Comparison of ENCODE assay signal across 22 cellular contexts in genomic region chr17:57549468-57549867, GRCh38.
A peak's percentile ranks its signal among the peaks of the same experiment; 100 is the strongest.
DNase-seq lines count a peak whose midpoint lies in the region; ATAC-seq and TF ChIP-seq lines count a peak whose summit lies in the region.
"Had no signal": no experiment of that assay in that cellular context is flagged by ENCODE, and none has a peak within 500 bp of the region (broad histone marks: within the 10 kb centered on the region; RNA-seq: fewer than 3 reads in every experiment).

No MANE protein-coding gene starts in this region.

- ATAC-seq in GM18858 (IDR thresholded peaks at IDR 0.05; ENCODE audit: unreplicated experiment): no peak
- ATAC-seq in HG02840 (IDR thresholded peaks at IDR 0.05; ENCODE audit: low FRiP score, unreplicated experiment): no peak
- ATAC-seq: stimulated activated effector memory CD8-positive, alpha-beta T cell treated with anti-CD3 and anti-CD28 coated beads, Interleukin-12 subunit alpha, Interleukin-12 subunit beta, amount 100 ng/mL, for 72 hours had no signal

- peaks cover 19% of the 10 kb centered on the region for H3K79me1 ChIP-seq in mesenchymal stem cell (replicated peaks; ENCODE audit: low read length, poor library complexity, severe bottlenecking)

- no peak overlapping the region for H2AFZ ChIP-seq in mesenchymal stem cell (ENCODE audit: low read depth, low read length)
- H2AFZ ChIP-seq: GM23248 had no signal

- no peak overlapping the region for H3K4me2 ChIP-seq in mesenchymal stem cell (ENCODE audit: low read length, poor library complexity, severe bottlenecking)

- H3K4ac ChIP-seq in mesenchymal stem cell (ENCODE audit: low read depth in 1 of 2, low read length in 2 of 2): peak overlapping the region in 1 of 2 experiments; percentile 13

- POLR2A ChIA-PET in HEK293 (lab: Yijun Ruan, JAX): no interaction called here

- H3K23ac ChIP-seq in mesenchymal stem cell (ENCODE audit: low read length in 2 of 2): no peak overlapping the region

- H3K18ac ChIP-seq in mesenchymal stem cell (ENCODE audit: low read depth in 1 of 2, low read length in 2 of 2): peak overlapping the region; percentile 1 to 14

- no peak overlapping the region for H2BK5ac ChIP-seq in mesenchymal stem cell (ENCODE audit: low read depth, low read length, poor library complexity, severe bottlenecking)

- DNase-seq in WERI-Rb-1 (no peak), mesenchymal stem cell (no peak), testis (no peak), mesenteric fat pad (ENCODE audit: low spot score) (no peak)
- DNase-seq: activated CD4-positive, alpha-beta T cell treated with anti-CD3 and anti-CD28 coated beads, Interleukin-2, amount 10 ng/mL, durations not matched to agents 24 days and 14 days; activated CD8-positive, alpha-beta memory T cell treated with anti-CD3 and anti-CD28 coated beads, Interleukin-2, amount 50 U/mL, for 4 hours; activated naive CD8-positive, alpha-beta T cell treated with anti-CD3 and anti-CD28 coated beads for 36 hours; CD8-positive, alpha-beta memory T cell; DMS153; GDM1; GM23248; head of caudate nucleus; NCI-H1436; NCI-H524; ovary had no signal

- no peak overlapping the region for H2BK120ac ChIP-seq in mesenchymal stem cell (ENCODE audit: low read depth, low read length)

- peak overlapping the region; percentile 12 for H4K91ac ChIP-seq in mesenchymal stem cell (ENCODE audit: low read length)

- H4K8ac ChIP-seq in mesenchymal stem cell (ENCODE audit: low read length): peak overlapping the region; percentile 83

- H3K27ac ChIP-seq in HEK293 (ENCODE audit: extremely low read depth, low read depth, low read length) (peak overlapping the region; percentile 28; the same call in 1 of the 2 replicates), WERI-Rb-1 (peak overlapping the region; percentile 92), mesenchymal stem cell (ENCODE audit: low read length, poor library complexity, severe bottlenecking) (no peak overlapping the region), testis (peak overlapping the region; percentile 28 to 59)
- H3K27ac ChIP-seq: epithelial cell of prostate, GM23248, ovary, suprapubic skin had no signal

- intact Hi-C loops in testis (cut with DNase I; ENCODE audit: low total_unique reads): no loop called here

- H3K36me3 ChIP-seq in HEK293 (ENCODE audit: control insufficient read depth in 2 of 2, insufficient read depth in 1 of 2, low read length in 2 of 2) (no peaks in the 10 kb centered on the region), WERI-Rb-1 (peaks cover 9% of the 10 kb centered on the region), mesenchymal stem cell (ENCODE audit: control insufficient read depth in 1 of 2, insufficient read depth in 2 of 2, low read depth in 1 of 2, low read length in 2 of 2) (peaks cover 0 to 5% of the 10 kb centered on the region in 2 experiments), testis (ENCODE audit: low read depth, missing control alignments) (no peaks in the 10 kb centered on the region)
- H3K36me3 ChIP-seq: ovary, suprapubic skin had no signal

- H3K27me3 ChIP-seq in WERI-Rb-1 (ENCODE audit: insufficient read depth, low read depth, severe bottlenecking) (no peaks in the 10 kb centered on the region), mesenchymal stem cell (ENCODE audit: control insufficient read depth in 1 of 2, insufficient read depth in 1 of 2, low read length in 2 of 2) (peaks cover 0 to 58% of the 10 kb centered on the region in 2 experiments), testis (no peaks in the 10 kb centered on the region)
- H3K27me3 ChIP-seq: ovary, suprapubic skin had no signal

- H3K4me1 ChIP-seq in HEK293 (ENCODE audit: control insufficient read depth, insufficient read depth, low read length): peaks cover 69% of the 10 kb centered on the region
- H3K4me1 ChIP-seq in mesenchymal stem cell (ENCODE audit: control insufficient read depth, insufficient read depth, low read depth, low read length): peaks cover 9% of the 10 kb centered on the region
- peaks cover 32% of the 10 kb centered on the region for H3K4me1 ChIP-seq in testis
- H3K4me1 ChIP-seq: suprapubic skin had no signal

- H3K9ac ChIP-seq in mesenchymal stem cell (ENCODE audit: low read length): no peak overlapping the region
- H3K9ac ChIP-seq: GM23248 had no signal

- H3K9me3 ChIP-seq in HEK293 (ENCODE audit: control insufficient read depth, insufficient read depth, low read depth, low read length) (no peaks in the 10 kb centered on the region), WERI-Rb-1 (ENCODE audit: severe bottlenecking) (no peaks in the 10 kb centered on the region), mesenchymal stem cell (ENCODE audit: control insufficient read depth, low read length) (no peaks in the 10 kb centered on the region), testis (no peaks in the 10 kb centered on the region)
- H3K9me3 ChIP-seq: ovary, suprapubic skin had no signal

- H3K14ac ChIP-seq in mesenchymal stem cell (ENCODE audit: low read length in 2 of 2): peak overlapping the region in 1 of 2 experiments; percentile 30

- H2BK12ac ChIP-seq in mesenchymal stem cell (ENCODE audit: low read length in 2 of 2): peak overlapping the region; percentile 61 to 81

- TF ChIP-seq CTCF in HEK293 (tag by site-specific recombination; IDR thresholded peaks at IDR 0.05) (no peak), WERI-Rb-1 (IDR thresholded peaks at IDR 0.05; ENCODE audit: low read depth, low read length) (no peak), testis (IDR thresholded peaks at IDR 0.05) (no peak)

- no peak overlapping the region for H3K4me3 ChIP-seq in HEK293 (ENCODE audit: low read depth, low read length)
- no peak overlapping the region for H3K4me3 ChIP-seq in WERI-Rb-1 (ENCODE audit: low read depth, low read length)
- H3K4me3 ChIP-seq in mesenchymal stem cell (ENCODE audit: insufficient read depth in 1 of 2, low read depth in 1 of 2, low read length in 2 of 2): no peak overlapping the region
- no peak overlapping the region for H3K4me3 ChIP-seq in testis
- H3K4me3 ChIP-seq: GM23248, lung, ovary, suprapubic skin had no signal

- H2AK5ac ChIP-seq in mesenchymal stem cell (ENCODE audit: low read length, severe bottlenecking): no peak overlapping the region

- 83% methylated on average over 1 of the region's 3 CpGs for WGBS in mesenchymal stem cell
- WGBS in testis, 2 donors: 71 to 85% methylated on average over 3 of the region's 3 CpGs

- CTCF ChIA-PET in HEK293 (lab: Yijun Ruan, JAX): interaction anchor here (0.6 to 1.7 kb wide), 3 partner anchors 48 to 306 kb away, joined by 3 to 7 read pairs (median 6); no protein-coding TSS in a partner anchor

- peak overlapping the region; percentile 68 for H2BK15ac ChIP-seq in mesenchymal stem cell (ENCODE audit: low read depth, poor library complexity, severe bottlenecking)

- no peak for TF ChIP-seq POLR2A in testis (IDR thresholded peaks at IDR 0.05)

TF ChIP-seq in HEK293, 187 proteins besides CTCF, POLR2A, EP300 and RAD21:
- TF ChIP-seq WT1 (tag by site-specific recombination; IDR thresholded peaks at IDR 0.05) (no peak), ZNF701 (tag by site-specific recombination; IDR thresholded peaks at IDR 0.05) (no peak), ZNF394 (tag by site-specific recombination; IDR thresholded peaks at IDR 0.05; ENCODE audit: borderline replicate concordance) (no peak), ZNF639 (tag by site-specific recombination; IDR thresholded peaks at IDR 0.05) (no peak), ZNF266 (tag by site-specific recombination; IDR thresholded peaks at IDR 0.05; ENCODE audit: low read depth) (no peak), ZNF777 (tag by site-specific recombination; IDR thresholded peaks at IDR 0.05; ENCODE audit: borderline replicate concordance) (no peak), ZNF391 (tag by site-specific recombination; IDR thresholded peaks at IDR 0.05; ENCODE audit: borderline replicate concordance, low read depth) (no peak), ZNF768 (tag by site-specific recombination; IDR thresholded peaks at IDR 0.05) (peak; percentile 91), ZSCAN4 (tag by site-specific recombination; IDR thresholded peaks at IDR 0.05) (no peak), ZNF23 (tag by site-specific recombination; IDR thresholded peaks at IDR 0.05; ENCODE audit: borderline replicate concordance) (no peak), ZBTB8A (tag by site-specific recombination; IDR thresholded peaks at IDR 0.05) (no peak), ZNF580 (tag by site-specific recombination; IDR thresholded peaks at IDR 0.05) (0 out of 2 replicates have a peak, but pooled peaks have one; percentile 53)
